In genomic region chr11:62856333-62856910, GRCh38 we compare ENCODE assay signal across 1 cellular context.
TF ChIP-seq lines count a peak whose summit lies in the region.

No MANE protein-coding gene starts in this region.

TF ChIP-seq in HEK293, 187 proteins besides CTCF, POLR2A, EP300 and RAD21 (continued from another document):
- TF ChIP-seq ZNF585B (tag by site-specific recombination; IDR thresholded peaks at IDR 0.05) (no peak), HOXA7 (CRISPR knock-in tag; IDR thresholded peaks at IDR 0.05; ENCODE audit: borderline replicate concordance) (no peak), GFI1B (tag by site-specific recombination; IDR thresholded peaks at IDR 0.05) (no peak), KLF7 (tag by site-specific recombination; IDR thresholded peaks at IDR 0.05; ENCODE audit: borderline replicate concordance) (no peak), ZNF214 (tag by site-specific recombination; IDR thresholded peaks at IDR 0.05; ENCODE audit: borderline replicate concordance) (no peak), ZNF324 (tag by site-specific recombination; IDR thresholded peaks at IDR 0.05) (no peak), PRDM4 (tag by site-specific recombination; IDR thresholded peaks at IDR 0.05) (no peak), YY1 (tag by site-specific recombination; IDR thresholded peaks at IDR 0.05) (no peak), ZNF174 (tag by site-specific recombination; IDR thresholded peaks at IDR 0.05) (no peak), ZNF830 (tag by site-specific recombination; IDR thresholded peaks at IDR 0.05; ENCODE audit: low read depth) (no peak), INSM2 (tag by site-specific recombination; IDR thresholded peaks at IDR 0.05) (no peak), ZNF501 (tag by site-specific recombination; IDR thresholded peaks at IDR 0.05) (peak; percentile 11; the same call in 1 of the 2 replicates)
- TF ChIP-seq, protein P1, sequence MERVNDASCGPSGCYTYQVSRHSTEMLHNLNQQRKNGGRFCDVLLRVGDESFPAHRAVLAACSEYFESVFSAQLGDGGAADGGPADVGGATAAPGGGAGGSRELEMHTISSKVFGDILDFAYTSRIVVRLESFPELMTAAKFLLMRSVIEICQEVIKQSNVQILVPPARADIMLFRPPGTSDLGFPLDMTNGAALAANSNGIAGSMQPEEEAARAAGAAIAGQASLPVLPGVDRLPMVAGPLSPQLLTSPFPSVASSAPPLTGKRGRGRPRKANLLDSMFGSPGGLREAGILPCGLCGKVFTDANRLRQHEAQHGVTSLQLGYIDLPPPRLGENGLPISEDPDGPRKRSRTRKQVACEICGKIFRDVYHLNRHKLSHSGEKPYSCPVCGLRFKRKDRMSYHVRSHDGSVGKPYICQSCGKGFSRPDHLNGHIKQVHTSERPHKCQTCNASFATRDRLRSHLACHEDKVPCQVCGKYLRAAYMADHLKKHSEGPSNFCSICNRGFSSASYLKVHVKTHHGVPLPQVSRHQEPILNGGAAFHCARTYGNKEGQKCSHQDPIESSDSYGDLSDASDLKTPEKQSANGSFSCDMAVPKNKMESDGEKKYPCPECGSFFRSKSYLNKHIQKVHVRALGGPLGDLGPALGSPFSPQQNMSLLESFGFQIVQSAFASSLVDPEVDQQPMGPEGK (tag by site-specific recombination; IDR thresholded peaks at IDR 0.05) = peak; percentile 7; the same call in 1 of the 2 replicates
